In the genomic region with DNA sequence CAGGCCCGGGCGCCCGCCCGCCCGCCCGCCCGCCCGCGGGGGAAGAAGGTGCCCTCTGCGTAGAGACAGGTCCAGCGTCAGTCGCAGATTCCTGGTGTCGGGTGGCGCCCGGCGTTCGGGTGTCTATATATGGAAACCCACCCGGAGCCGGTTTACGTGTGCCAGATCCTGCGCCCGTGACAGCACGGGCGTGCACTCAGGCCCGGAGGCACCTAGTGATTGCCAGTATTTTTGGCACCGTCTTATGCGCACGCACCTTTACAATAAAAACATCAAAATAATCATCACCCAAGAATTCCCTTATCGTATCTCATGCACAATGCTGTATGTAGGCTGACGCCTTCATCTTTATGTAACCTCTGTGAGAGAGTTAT, we compare ENCODE assay signal across 8 cellular contexts. TPM values are rescaled to one million over a fixed set of nuclear protein-coding genes. Genes with fewer than 3 reads are reported as not detected.
DNase-seq lines count a peak whose midpoint lies in the region; ATAC-seq and TF ChIP-seq lines count a peak whose summit lies in the region.

No MANE protein-coding gene starts in this region.

- H3K9me3 Mint-ChIP-seq in activated CD8-positive, alpha-beta memory T cell treated with anti-CD3 and anti-CD28 coated beads, Interleukin-2, amount 10 ng/mL, durations not matched to agents 7 days and 5 days (ENCODE audit: low read depth) = no peaks in the 10 kb centered on the region

- H3K36me3 Mint-ChIP-seq in activated CD8-positive, alpha-beta memory T cell treated with anti-CD3 and anti-CD28 coated beads, Interleukin-2, amount 10 ng/mL, durations not matched to agents 7 days and 5 days = no peaks in the 10 kb centered on the region

- H3K4me1 ChIP-seq in left lung = peaks cover 5 to 27% of the 10 kb centered on the region in 2 donors

- H3K4me1 Mint-ChIP-seq in activated CD8-positive, alpha-beta memory T cell treated with anti-CD3 and anti-CD28 coated beads, Interleukin-2, amount 10 ng/mL, durations not matched to agents 7 days and 5 days = peaks cover 12% of the 10 kb centered on the region

- CTCF ChIA-PET in activated CD8-positive, alpha-beta memory T cell treated with anti-CD3 and anti-CD28 coated beads, Interleukin-2, amount 10 ng/mL, durations not matched to agents 7 days and 5 days (lab: Charles Lee) = interaction anchor here (0.8 to 2.6 kb wide), 15 partner anchors 9 to 292 kb away, joined by 3 to 17 read pairs (median 4); a partner anchor contains a TSS

- peak overlapping the region; percentile 73 for H3K4me3 Mint-ChIP-seq in activated CD8-positive, alpha-beta memory T cell treated with anti-CD3 and anti-CD28 coated beads, Interleukin-2, amount 10 ng/mL, durations not matched to agents 7 days and 5 days

- TF ChIP-seq CTCF in choroid plexus epithelial cell (conservative IDR thresholded peaks at IDR 0.05; ENCODE audit: low read depth, low read length) (no peak), left lung (IDR thresholded peaks at IDR 0.05) (no peak)

- H3K4me3 ChIP-seq in SK-N-MC = peak overlapping the region; percentile 89
- peak overlapping the region; percentile 80 for H3K4me3 ChIP-seq in choroid plexus epithelial cell (ENCODE audit: low read depth, low read length)
- H3K4me3 ChIP-seq in left lung = peak overlapping the region; percentile 57 to 66

- H3K9ac ChIP-seq in SK-N-MC (ENCODE audit: insufficient read length) = peak overlapping the region; percentile 69

- no peaks in the 10 kb centered on the region for H3K9me3 ChIP-seq in SK-N-MC (ENCODE audit: low read depth, low read length)
- no peaks in the 10 kb centered on the region for H3K9me3 ChIP-seq in left lung

- H3K27ac Mint-ChIP-seq in activated CD8-positive, alpha-beta memory T cell treated with anti-CD3 and anti-CD28 coated beads, Interleukin-2, amount 10 ng/mL, durations not matched to agents 7 days and 5 days = no peak overlapping the region

- peaks cover 27% of the 10 kb centered on the region for H3K27me3 Mint-ChIP-seq in activated CD8-positive, alpha-beta memory T cell treated with anti-CD3 and anti-CD28 coated beads, Interleukin-2, amount 10 ng/mL, durations not matched to agents 7 days and 5 days

- DNase-seq in activated CD8-positive, alpha-beta memory T cell treated with anti-CD3 and anti-CD28 coated beads, Interleukin-2, amount 10 ng/mL, durations not matched to agents 7 days and 5 days = no peak
- no peak for DNase-seq in activated CD8-positive, alpha-beta memory T cell treated with anti-CD3 and anti-CD28 coated beads for 24 hours
- DNase-seq in SK-N-MC (ENCODE audit: low read depth, low spot score) = no peak
- peak; percentile 16 for DNase-seq in choroid plexus epithelial cell (ENCODE audit: low read depth)
- peak; percentile 47 to 82 for DNase-seq in left lung
- peak; percentile 30 for DNase-seq in stimulated activated naive CD8-positive, alpha-beta T cell treated with anti-CD3 and anti-CD28 coated beads, Interleukin-15, Interleukin-2, amounts not matched to agents 100 U/mL and 50 U/mL, for 24 hours
- DNase-seq in SHP77 treated with DMSO at 0.1 percent for 48 hours (lab: John Stamatoyannopoulos, UW) = no peak

- ATAC-seq in activated CD8-positive, alpha-beta memory T cell treated with anti-CD3 and anti-CD28 coated beads, Interleukin-2, amount 10 ng/mL, durations not matched to agents 7 days and 5 days = no peak
- ATAC-seq in HG03045 (IDR thresholded peaks at IDR 0.05; ENCODE audit: unreplicated experiment) = peak; percentile 25
- ATAC-seq in left lung = peak; percentile 20
- ATAC-seq in stimulated activated naive CD8-positive, alpha-beta T cell treated with anti-CD3 and anti-CD28 coated beads, Interleukin-15, Interleukin-2, amounts not matched to agents 100 U/mL and 50 U/mL, for 24 hours = peak; percentile 20

- intact Hi-C loops in left lung (cut with DNase I) = no loop called here

- H3K36me3 ChIP-seq in SK-N-MC (ENCODE audit: insufficient read depth, low read length) = 0 out of 2 replicates have a peak, but pooled peaks cover 5% of the 10 kb centered on the region
- H3K36me3 ChIP-seq in left lung = no peaks in the 10 kb centered on the region

- peaks cover 0 to 42% of the 10 kb centered on the region in 2 donors for H3K27me3 ChIP-seq in left lung

- H3K27ac ChIP-seq in SK-N-MC (no peak overlapping the region), left lung (no peak overlapping the region)

RNA-seq across cellular contexts. Expression of a gene that starts 0.5 kb away (rescaled TPM):
- 1 to 10 TPM; 5.8 to 6.4 TPM for total RNA-seq in activated CD8-positive, alpha-beta memory T cell treated with anti-CD3 and anti-CD28 coated beads, Interleukin-2, amount 10 ng/mL, durations not matched to agents 7 days and 5 days
- 10 to 100 TPM; 37.6 to 57.3 TPM for total RNA-seq in left lung

Comparison
In these comparisons a context has a peak if more than half of its experiments do, and no peak if none do; other contexts are left out.
1. DNase-seq: peak in choroid plexus epithelial cell (single experiment), left lung (2 of 2) and stimulated activated naive CD8-positive, alpha-beta T cell treated with anti-CD3 and anti-CD28 coated beads, Interleukin-15, Interleukin-2, amounts not matched to agents 100 U/mL and 50 U/mL, for 24 hours (single experiment); none in activated CD8-positive, alpha-beta memory T cell treated with anti-CD3 and anti-CD28 coated beads, Interleukin-2, amount 10 ng/mL, durations not matched to agents 7 days and 5 days (single experiment), activated CD8-positive, alpha-beta memory T cell treated with anti-CD3 and anti-CD28 coated beads for 24 hours (single experiment), SK-N-MC (single experiment) and SHP77 treated with DMSO at 0.1 percent for 48 hours (single experiment).
2. RNA of a gene that starts 0.5 kb away (total RNA-seq): 37.6 to 57.3 TPM in left lung; 5.8 to 6.4 TPM in activated CD8-positive, alpha-beta memory T cell treated with anti-CD3 and anti-CD28 coated beads, Interleukin-2, amount 10 ng/mL, durations not matched to agents 7 days and 5 days; every median in the first group is over 4 times any median in the second.
3. Peak in every context shown above with its lines, with median percentiles within 50 percentile points of each other: H3K4me3 ChIP-seq.